10 cellular contexts compared by ENCODE assay signal in the genomic region with DNA sequence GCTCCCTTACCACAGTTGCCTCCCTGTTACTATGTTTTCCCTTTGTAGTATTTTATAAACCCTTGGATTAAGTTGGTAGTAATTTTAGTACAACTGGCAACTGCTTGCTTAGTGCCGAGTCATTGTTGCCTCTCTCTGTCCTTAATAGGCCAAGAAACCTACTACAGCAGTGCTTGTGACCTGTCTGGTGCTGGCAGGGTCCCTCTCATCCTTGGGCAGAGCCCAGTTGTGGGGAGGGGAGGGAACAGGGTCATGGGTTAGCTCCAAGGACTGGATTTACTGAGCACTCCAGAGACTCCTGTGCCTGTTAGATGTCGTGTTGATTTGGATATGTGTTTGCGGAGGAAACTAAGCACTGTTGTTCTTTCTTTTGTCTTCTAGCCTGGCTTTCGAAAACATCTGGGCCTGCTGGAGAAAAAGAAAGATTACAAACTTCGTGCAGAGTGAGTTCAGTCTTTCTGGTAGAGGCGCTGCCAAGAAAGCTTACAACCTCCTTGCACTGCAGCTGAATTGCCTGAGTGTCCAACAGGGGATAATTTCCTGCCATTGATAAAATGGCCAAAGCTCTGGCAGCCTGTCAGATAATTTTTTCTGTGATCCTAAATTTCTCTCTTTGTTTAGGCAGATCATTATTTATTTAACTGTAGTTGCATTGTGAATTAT. TPM values are rescaled to one million over a fixed set of nuclear protein-coding genes. Genes with fewer than 3 reads are reported as not detected.
DNase-seq lines count a peak whose midpoint lies in the region; ATAC-seq, FAIRE-seq and TF ChIP-seq lines count a peak whose summit lies in the region.
"Had no signal": no experiment of that assay in that cellular context is flagged by ENCODE, and none has a peak within 500 bp of the region (broad histone marks: within the 10 kb centered on the region; RNA-seq: fewer than 3 reads in every experiment).

No MANE protein-coding gene starts in this region.

- no peaks in the 10 kb centered on the region for H3K9me3 Mint-ChIP-seq in activated CD8-positive, alpha-beta T cell treated with anti-CD3 and anti-CD28 coated beads for 36 hours
- no peaks in the 10 kb centered on the region for H3K9me3 Mint-ChIP-seq in activated CD8-positive, alpha-beta T cell treated with anti-CD3 and anti-CD28 coated beads, Interleukin-2, amount 10 ng/mL, durations not matched to agents 7 days and 5 days (ENCODE audit: insufficient read depth)

- peaks cover 3% of the 10 kb centered on the region for H3K9me1 ChIP-seq in keratinocyte (ENCODE audit: control insufficient read depth, extremely low read depth, insufficient read depth, low read length)

- H3K36me3 ChIP-seq in breast epithelium (no peaks in the 10 kb centered on the region), keratinocyte (ENCODE audit: control insufficient read depth in 2 of 2, extremely low read depth in 1 of 2, insufficient read depth in 2 of 2, low read length in 2 of 2) (peaks cover 9 to 34% of the 10 kb centered on the region in 2 experiments), stomach (peaks cover 34 to 52% (median 51%) of the 10 kb centered on the region in 4 donors)

- intact Hi-C loops in activated CD8-positive, alpha-beta T cell treated with anti-CD3 and anti-CD28 coated beads for 36 hours (cut with micrococcal nuclease) = no loop called here
- intact Hi-C loops in breast epithelium (cut with DNase I; ENCODE audit: low total_unique reads) (no loop called here), stomach (cut with DNase I; ENCODE audit: low total_unique reads) (no loop called here)

- no peaks in the 10 kb centered on the region for H3K27me3 Mint-ChIP-seq in activated CD8-positive, alpha-beta T cell treated with anti-CD3 and anti-CD28 coated beads for 36 hours
- no peaks in the 10 kb centered on the region for H3K27me3 Mint-ChIP-seq in activated CD8-positive, alpha-beta T cell treated with anti-CD3 and anti-CD28 coated beads, Interleukin-2, amount 10 ng/mL, durations not matched to agents 7 days and 5 days (ENCODE audit: low read depth)

- dilution Hi-C loops in keratinocyte (cut with MboI; ENCODE audit: extremely low pct_ligation_motif_present, low sequenced_read_pairs) = no loop called here

- POLR2A ChIA-PET in activated CD8-positive, alpha-beta T cell treated with anti-CD3 and anti-CD28 coated beads for 36 hours (lab: Charles Lee) = interaction anchor here (0.6 to 1.4 kb wide), 4 partner anchors 9 to 22 kb away, joined by 3 to 5 read pairs (median 4); no protein-coding TSS in a partner anchor
- POLR2A ChIA-PET in activated CD8-positive, alpha-beta T cell treated with anti-CD3 and anti-CD28 coated beads, Interleukin-2, amount 10 ng/mL, durations not matched to agents 7 days and 5 days (lab: Charles Lee) = no interaction called here

- H3K4me1 ChIP-seq in breast epithelium (peaks cover 3 to 9% of the 10 kb centered on the region in 2 donors), keratinocyte (ENCODE audit: control insufficient read depth, extremely low read depth, insufficient read depth, low read length) (peaks cover 25% of the 10 kb centered on the region), stomach (peaks cover 37 to 69% (median 48%) of the 10 kb centered on the region in 4 donors)

- no peak for TF ChIP-seq CTCF in activated CD8-positive, alpha-beta T cell treated with anti-CD3 and anti-CD28 coated beads for 36 hours (IDR thresholded peaks at IDR 0.05)
- TF ChIP-seq CTCF in breast epithelium (IDR thresholded peaks at IDR 0.05) (no peak), keratinocyte (optimal IDR thresholded peaks at IDR 0.05 in 1 of 3, IDR thresholded peaks at IDR 0.05 in 1 of 3, conservative IDR thresholded peaks at IDR 0.05 in 1 of 3; ENCODE audit: extremely low read depth in 1 of 3, insufficient read depth in 2 of 3, low read length in 3 of 3) (no peak), stomach (IDR thresholded peaks at IDR 0.05) (no peak)

- no peaks in the 10 kb centered on the region for H4K20me1 ChIP-seq in keratinocyte (ENCODE audit: control insufficient read depth, extremely low read depth, insufficient read depth, low read length)

- no peak overlapping the region for H2AFZ ChIP-seq in keratinocyte (ENCODE audit: control insufficient read depth, low read length)

- no peak for FAIRE-seq in keratinocyte (lab: Jason Lieb, UNC)
- FAIRE-seq: endometrium had no signal

- peak overlapping the region; percentile 44 to 71 for H3K27ac ChIP-seq in breast epithelium
- H3K27ac ChIP-seq in keratinocyte (ENCODE audit: control insufficient read depth, insufficient read depth, low read length) = no peak overlapping the region
- peak overlapping the region in 4 of 5 donors; percentile 60 to 94 (median 70) for H3K27ac ChIP-seq in stomach

- H3K4me3 ChIP-seq in breast epithelium (no peak overlapping the region), keratinocyte (ENCODE audit: control insufficient read depth in 2 of 3, extremely low read depth in 1 of 3, insufficient read depth in 2 of 3, low read depth in 1 of 3, low read length in 3 of 3) (no peak overlapping the region), stomach (no peak overlapping the region)

- H3K9me3 ChIP-seq in breast epithelium (no peaks in the 10 kb centered on the region), keratinocyte (ENCODE audit: control insufficient read depth, low read depth, low read length) (no peaks in the 10 kb centered on the region), stomach (no peaks in the 10 kb centered on the region)

- WGBS in stomach, 5 donors = 26 to 49% (median 31%) methylated on average over 6 of the region's 6 CpGs

- ATAC-seq in activated CD8-positive, alpha-beta T cell treated with anti-CD3 and anti-CD28 coated beads for 36 hours = no peak
- no peak for ATAC-seq in activated CD8-positive, alpha-beta T cell treated with anti-CD3 and anti-CD28 coated beads, Interleukin-2, amount 10 ng/mL, durations not matched to agents 7 days and 5 days

- TF ChIP-seq POLR2A in breast epithelium (IDR thresholded peaks at IDR 0.05) (no peak), stomach (IDR thresholded peaks at IDR 0.05) (no peak)

- H3K4me1 Mint-ChIP-seq in activated CD8-positive, alpha-beta T cell treated with anti-CD3 and anti-CD28 coated beads for 36 hours (ENCODE audit: low read depth) = peaks cover 46% of the 10 kb centered on the region
- H3K4me1 Mint-ChIP-seq in activated CD8-positive, alpha-beta T cell treated with anti-CD3 and anti-CD28 coated beads, Interleukin-2, amount 10 ng/mL, durations not matched to agents 7 days and 5 days (ENCODE audit: low read depth) = peaks cover 39% of the 10 kb centered on the region

- DNase-seq in activated CD8-positive, alpha-beta T cell treated with anti-CD3 and anti-CD28 coated beads for 36 hours = no peak
- DNase-seq in activated CD8-positive, alpha-beta T cell treated with anti-CD3 and anti-CD28 coated beads, Interleukin-2, amount 10 ng/mL, durations not matched to agents 7 days and 5 days = no peak
- DNase-seq in breast epithelium (ENCODE audit: low spot score in 2 of 2) = no peak
- no peak for DNase-seq in keratinocyte (ENCODE audit: low read depth, low spot score)
- DNase-seq in stomach = no peak
- no peak for DNase-seq in GM03348 (ENCODE audit: low spot score)
- DNase-seq in SK-N-DZ (ENCODE audit: low spot score) = no peak
- no peak for DNase-seq in NCI-H187 (lab: John Stamatoyannopoulos, UW)
- DNase-seq: NCI-H2227 treated with DMSO at 0.1 percent for 48 hours had no signal

- H3K4me2 ChIP-seq in keratinocyte (ENCODE audit: control insufficient read depth, extremely low read depth, insufficient read depth, low read depth, low read length) = no peak overlapping the region

- peak overlapping the region; percentile 18 for H3K9ac ChIP-seq in keratinocyte (ENCODE audit: control insufficient read depth, extremely low read depth, insufficient read depth, low read length)

- H3K79me2 ChIP-seq in keratinocyte (ENCODE audit: control insufficient read depth, insufficient read depth, low read length) = peaks cover 54% of the 10 kb centered on the region

- TF ChIP-seq EP300 in stomach (IDR thresholded peaks at IDR 0.05) = peak; percentile 58

- H3K27ac Mint-ChIP-seq in activated CD8-positive, alpha-beta T cell treated with anti-CD3 and anti-CD28 coated beads for 36 hours = peak overlapping the region; percentile 68
- no peak overlapping the region for H3K27ac Mint-ChIP-seq in activated CD8-positive, alpha-beta T cell treated with anti-CD3 and anti-CD28 coated beads, Interleukin-2, amount 10 ng/mL, durations not matched to agents 7 days and 5 days

- CTCF ChIA-PET in activated CD8-positive, alpha-beta T cell treated with anti-CD3 and anti-CD28 coated beads for 36 hours (lab: Charles Lee) = interaction anchor here (0.6 to 10.4 kb wide), 5 partner anchors 12 to 1611 kb away, joined by 3 to 99 read pairs (median 4); partner anchors contain the start of gene SF3A3
- CTCF ChIA-PET in activated CD8-positive, alpha-beta T cell treated with anti-CD3 and anti-CD28 coated beads, Interleukin-2, amount 10 ng/mL, durations not matched to agents 7 days and 5 days (lab: Charles Lee) = interaction anchor here (0.9 to 16.1 kb wide), 4 partner anchors 10 to 157 kb away, joined by 4 to 215 read pairs (median 13); partner anchors contain the start of genes MTF1 and SF3A3

- peaks cover 51% of the 10 kb centered on the region for H3K36me3 Mint-ChIP-seq in activated CD8-positive, alpha-beta T cell treated with anti-CD3 and anti-CD28 coated beads for 36 hours (ENCODE audit: low read depth)
- peaks cover 46% of the 10 kb centered on the region for H3K36me3 Mint-ChIP-seq in activated CD8-positive, alpha-beta T cell treated with anti-CD3 and anti-CD28 coated beads, Interleukin-2, amount 10 ng/mL, durations not matched to agents 7 days and 5 days (ENCODE audit: low read depth)

- no peaks in the 10 kb centered on the region for H3K27me3 ChIP-seq in breast epithelium
- no peaks in the 10 kb centered on the region for H3K27me3 ChIP-seq in keratinocyte (ENCODE audit: control insufficient read depth, extremely low read depth, insufficient read depth, low read length)
- no peaks in the 10 kb centered on the region for H3K27me3 ChIP-seq in stomach

- no peak overlapping the region for H3K4me3 Mint-ChIP-seq in activated CD8-positive, alpha-beta T cell treated with anti-CD3 and anti-CD28 coated beads for 36 hours
- no peak overlapping the region for H3K4me3 Mint-ChIP-seq in activated CD8-positive, alpha-beta T cell treated with anti-CD3 and anti-CD28 coated beads, Interleukin-2, amount 10 ng/mL, durations not matched to agents 7 days and 5 days

RNA-seq across cellular contexts. Expression of gene UTP11, which starts 3.6 kb away (rescaled TPM):
- 10 to 100 TPM; 58.1 to 60.6 TPM for total RNA-seq in activated CD8-positive, alpha-beta T cell treated with anti-CD3 and anti-CD28 coated beads for 36 hours
- total RNA-seq in activated CD8-positive, alpha-beta T cell treated with anti-CD3 and anti-CD28 coated beads, Interleukin-2, amount 10 ng/mL, durations not matched to agents 7 days and 5 days = 10 to 100 TPM; 39.0 to 39.5 TPM
- total RNA-seq in breast epithelium (10 to 100 TPM; 22.6 to 29.2 (median 25.6) TPM), stomach (10 to 100 TPM in 3 of 5 donors, 1 to 10 TPM in 2; 1.4 to 43.7 (median 10.3) TPM)
- polyA plus RNA-seq in keratinocyte (24.1 to 50.0 TPM (median 49.1 TPM) in 3 replicates), stomach (10 to 100 TPM; 22.1 to 24.5 (median 23.1) TPM)
- polyA plus RNA-seq in keratinocyte (2011; ENCODE audit: low read depth) = 145 TPM
- polyA plus RNA-seq in keratinocyte (2011; cell fraction: cytosol; rRNA removed) = 26.4 and 35.2 TPM in 2 replicates
- polyA plus RNA-seq in keratinocyte (2011; cell fraction: nucleus; rRNA removed) = 24.5 and 39.0 TPM in 2 replicates
- polyA plus RNA-seq in keratinocyte (2012; ENCODE audit: low replicate concordance) = 31.7 and 64.5 TPM in 2 replicates
- 5.7 to 12.6 TPM (median 7.4 TPM) in 3 replicates for polyA minus RNA-seq in keratinocyte
- polyA minus RNA-seq in keratinocyte (2011; cell fraction: cytosol; rRNA and poly(A)+ RNA removed) = 15.3 TPM
- polyA minus RNA-seq in keratinocyte (2011; cell fraction: nucleus; rRNA and poly(A)+ RNA removed) = 6.4 and 13.8 TPM in 2 replicates
- polyA plus RNA-seq in SK-N-DZ (2014; cell fraction: cytosol; rRNA removed) = 95.0 and 95.5 TPM in 2 replicates
- polyA plus RNA-seq in SK-N-DZ (2014; cell fraction: nucleus; rRNA removed) = 36.9 and 51.2 TPM in 2 replicates

RNA-seq across cellular contexts. Expression of gene FHL3, which starts 10.8 kb away (rescaled TPM):
- 10 to 100 TPM; 26.6 to 26.7 TPM for total RNA-seq in activated CD8-positive, alpha-beta T cell treated with anti-CD3 and anti-CD28 coated beads for 36 hours
- 10 to 100 TPM; 12.4 to 13.5 TPM for total RNA-seq in activated CD8-positive, alpha-beta T cell treated with anti-CD3 and anti-CD28 coated beads, Interleukin-2, amount 10 ng/mL, durations not matched to agents 7 days and 5 days
- 10 to 100 TPM; 11.8 to 22.6 (median 21.4) TPM for total RNA-seq in breast epithelium
- polyA plus RNA-seq in keratinocyte = 5.1 to 24.6 TPM (median 5.2 TPM) in 3 replicates
- polyA plus RNA-seq in keratinocyte (2011; ENCODE audit: low read depth) = 6.6 TPM
- polyA plus RNA-seq in keratinocyte (2011; cell fraction: cytosol; rRNA removed) = 9.0 and 16.5 TPM in 2 replicates
- 10.2 and 14.7 TPM in 2 replicates for polyA plus RNA-seq in keratinocyte (2011; cell fraction: nucleus; rRNA removed)
- polyA plus RNA-seq in keratinocyte (2012; ENCODE audit: low replicate concordance) = 11.9 and 29.7 TPM in 2 replicates
- polyA minus RNA-seq in keratinocyte = 16.0 to 51.9 TPM (median 20.1 TPM) in 3 replicates
- polyA minus RNA-seq in keratinocyte (2011; cell fraction: cytosol; rRNA and poly(A)+ RNA removed) = 16.7 TPM
- polyA minus RNA-seq in keratinocyte (2011; cell fraction: nucleus; rRNA and poly(A)+ RNA removed) = 9.4 and 14.0 TPM in 2 replicates
- 10 to 100 TPM in 2 of 5 donors, 1 to 10 TPM in 2, under 1 TPM in 1; 0.58 to 30.4 (median 9.5) TPM for total RNA-seq in stomach
- 10 to 100 TPM; 18.1 to 28.2 (median 21.7) TPM for polyA plus RNA-seq in stomach
- polyA plus RNA-seq in SK-N-DZ (2014; cell fraction: cytosol; rRNA removed) = 8.5 and 9.1 TPM in 2 replicates
- 8.7 and 10.1 TPM in 2 replicates for polyA plus RNA-seq in SK-N-DZ (2014; cell fraction: nucleus; rRNA removed)

RNA-seq across cellular contexts. Expression of gene SF3A3, which starts 26.3 kb away (rescaled TPM):
- 10 to 100 TPM; 94.9 to 96.7 TPM for total RNA-seq in activated CD8-positive, alpha-beta T cell treated with anti-CD3 and anti-CD28 coated beads for 36 hours
- 10 to 100 TPM; 86.3 to 98.0 TPM for total RNA-seq in activated CD8-positive, alpha-beta T cell treated with anti-CD3 and anti-CD28 coated beads, Interleukin-2, amount 10 ng/mL, durations not matched to agents 7 days and 5 days
- total RNA-seq in breast epithelium (10 to 100 TPM; 51.8 to 61.8 (median 54.4) TPM), stomach (100 to 1,000 TPM in 1 of 5 donors, 10 to 100 TPM in 3, 1 to 10 TPM in 1; 8.2 to 102 (median 72.3) TPM)
- polyA plus RNA-seq in keratinocyte (26.4 to 47.0 TPM (median 44.5 TPM) in 3 replicates), stomach (10 to 100 TPM; 17.1 to 19.9 (median 18.6) TPM)
- polyA plus RNA-seq in keratinocyte (2011; ENCODE audit: low read depth) = 125 TPM
- polyA plus RNA-seq in keratinocyte (2011; cell fraction: cytosol; rRNA removed) = 27.8 and 45.9 TPM in 2 replicates
- polyA plus RNA-seq in keratinocyte (2011; cell fraction: nucleus; rRNA removed) = 37.7 and 48.5 TPM in 2 replicates
- 30.4 and 59.0 TPM in 2 replicates for polyA plus RNA-seq in keratinocyte (2012; ENCODE audit: low replicate concordance)
- 7.8 to 38.2 TPM (median 21.6 TPM) in 3 replicates for polyA minus RNA-seq in keratinocyte
- 37.4 TPM for polyA minus RNA-seq in keratinocyte (2011; cell fraction: cytosol; rRNA and poly(A)+ RNA removed)
- polyA minus RNA-seq in keratinocyte (2011; cell fraction: nucleus; rRNA and poly(A)+ RNA removed) = 19.1 and 28.4 TPM in 2 replicates
- polyA plus RNA-seq in SK-N-DZ (2014; cell fraction: cytosol; rRNA removed) = 104 and 138 TPM in 2 replicates
- polyA plus RNA-seq in SK-N-DZ (2014; cell fraction: nucleus; rRNA removed) = 89.0 and 153 TPM in 2 replicates

RNA-seq across cellular contexts. Expression of gene POU3F1, which starts 30.5 kb away (rescaled TPM):
- under 1 TPM in 1 of 2 experiments, not detected in 1; 0.16 TPM for total RNA-seq in activated CD8-positive, alpha-beta T cell treated with anti-CD3 and anti-CD28 coated beads for 36 hours
- not detected for total RNA-seq in activated CD8-positive, alpha-beta T cell treated with anti-CD3 and anti-CD28 coated beads, Interleukin-2, amount 10 ng/mL, durations not matched to agents 7 days and 5 days
- total RNA-seq in breast epithelium (under 1 TPM in 1 of 3 donors, not detected in 2; 0.29 TPM), stomach (not detected)
- polyA plus RNA-seq in keratinocyte (0.32 to 1.3 TPM (median 0.59 TPM) in 3 replicates), stomach (under 1 TPM in 1 of 3 donors, not detected in 2; 0.20 TPM)
- 0.71 TPM for polyA plus RNA-seq in keratinocyte (2011; ENCODE audit: low read depth)
- polyA plus RNA-seq in keratinocyte (2011; cell fraction: cytosol; rRNA removed) = 0.33 and 0.84 TPM in 2 replicates
- polyA plus RNA-seq in keratinocyte (2011; cell fraction: nucleus; rRNA removed) = 0.52 and 1.7 TPM in 2 replicates
- polyA plus RNA-seq in keratinocyte (2012; ENCODE audit: low replicate concordance) = 0.87 and 2.2 TPM in 2 replicates
- polyA minus RNA-seq in keratinocyte = 0.61 to 0.72 TPM (median 0.63 TPM) in 3 replicates
- 3.3 TPM for polyA minus RNA-seq in keratinocyte (2011; cell fraction: cytosol; rRNA and poly(A)+ RNA removed)
- 1.7 and 1.8 TPM in 2 replicates for polyA minus RNA-seq in keratinocyte (2011; cell fraction: nucleus; rRNA and poly(A)+ RNA removed)
- polyA plus RNA-seq in SK-N-DZ (2014; cell fraction: cytosol; rRNA removed) = 0.96 and 1.3 TPM in 2 replicates
- 0.52 and 0.62 TPM in 2 replicates for polyA plus RNA-seq in SK-N-DZ (2014; cell fraction: nucleus; rRNA removed)
